Comparison of ENCODE assay signal across 1 cellular context in genomic region chr11:43376594-43376993, GRCh38.
TF ChIP-seq lines count a peak whose summit lies in the region.

No MANE protein-coding gene starts in this region.

TF ChIP-seq in SK-N-SH treated with all-trans-retinoic acid at 6 μM for 48 hours, 23 proteins besides CTCF, POLR2A, EP300 and RAD21 (continued from another document):
- TF ChIP-seq PATZ1 (CRISPR knock-in tag; IDR thresholded peaks at IDR 0.05; ENCODE audit: borderline replicate concordance) (no peak), CREB5 (CRISPR knock-in tag; IDR thresholded peaks at IDR 0.05; ENCODE audit: low read depth) (no peak), ZNF565 (CRISPR knock-in tag; conservative IDR thresholded peaks at IDR 0.05; ENCODE audit: low read depth) (no peak), ZFP30 (CRISPR knock-in tag; IDR thresholded peaks at IDR 0.05) (no peak), ISL1 (CRISPR knock-in tag; IDR thresholded peaks at IDR 0.05) (no peak), ZFP3 (CRISPR knock-in tag; IDR thresholded peaks at IDR 0.05) (no peak), POU6F1 (CRISPR knock-in tag; IDR thresholded peaks at IDR 0.05; ENCODE audit: borderline replicate concordance, low read depth) (no peak), TOX (CRISPR knock-in tag; IDR thresholded peaks at IDR 0.05; ENCODE audit: borderline replicate concordance) (no peak), ZNF8 (CRISPR knock-in tag; IDR thresholded peaks at IDR 0.05) (no peak), BACH2 (CRISPR knock-in tag; IDR thresholded peaks at IDR 0.05; ENCODE audit: borderline replicate concordance) (no peak), GLIS3 (CRISPR knock-in tag; IDR thresholded peaks at IDR 0.05) (no peak), OSR1 (CRISPR knock-in tag; IDR thresholded peaks at IDR 0.05) (no peak), SNAI2 (CRISPR knock-in tag; IDR thresholded peaks at IDR 0.05) (no peak)
TF ChIP-seq in SK-N-SH treated with all-trans-retinoic acid at 6 μM for 48 hours: peak in this region for 0.
